8 cellular contexts compared by ENCODE assay signal in the genomic region with DNA sequence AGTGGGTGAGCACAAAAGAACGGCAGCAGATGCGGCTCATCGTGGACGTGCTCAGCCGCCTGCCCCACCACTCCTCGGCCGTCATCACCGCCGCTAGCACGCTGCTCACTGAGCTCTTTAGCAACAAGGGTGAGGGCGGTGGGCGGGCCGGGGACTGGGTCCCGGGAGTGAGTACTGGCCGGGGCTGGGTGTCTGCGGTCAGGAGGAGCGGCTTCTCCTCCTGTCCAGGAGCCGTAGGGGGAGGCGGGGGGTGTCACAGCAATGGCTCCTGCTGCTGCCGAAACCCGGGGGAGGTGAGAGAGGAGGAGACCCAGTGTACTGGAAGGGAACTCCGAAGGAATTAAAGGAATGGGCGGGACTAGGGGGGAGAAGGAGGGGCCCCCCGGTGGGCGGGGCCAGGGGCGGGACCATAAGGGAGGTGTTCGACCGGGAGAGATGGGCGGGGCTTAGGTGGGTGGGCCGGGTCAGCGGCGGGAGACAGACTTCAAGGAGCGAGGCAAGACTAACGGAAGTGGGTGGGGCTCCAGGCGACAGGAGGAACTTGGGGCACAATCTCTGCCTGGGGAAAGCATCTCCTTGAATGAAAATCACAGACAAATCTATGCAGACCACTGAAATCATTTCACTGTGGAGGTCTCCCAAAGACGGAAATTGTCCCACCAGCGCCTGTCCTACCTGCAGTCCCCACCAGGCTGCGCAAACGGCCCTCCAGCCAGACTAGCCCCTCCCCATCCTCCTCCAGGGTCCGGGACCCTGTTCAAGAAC. TPM values are rescaled to one million over a fixed set of nuclear protein-coding genes. Genes with fewer than 3 reads are reported as not detected.
DNase-seq lines count a peak whose midpoint lies in the region; ATAC-seq, FAIRE-seq and TF ChIP-seq lines count a peak whose summit lies in the region.

No MANE protein-coding gene starts in this region.

- peaks cover 7% of the 10 kb centered on the region for H3K4me1 Mint-ChIP-seq in astrocyte (ENCODE audit: low read depth, unreplicated experiment)

- peak overlapping the region; percentile 83 for H3K27ac Mint-ChIP-seq in astrocyte (ENCODE audit: unreplicated experiment)

- H3K36me3 Mint-ChIP-seq in astrocyte (ENCODE audit: low read depth, unreplicated experiment), result peaks cover 6% of the 10 kb centered on the region

- DNase-seq in G401 (ENCODE audit: low spot score) (peak; percentile 74), NCI-H1930 (lab: John Stamatoyannopoulos, UW) (peak; percentile 78 to 87), T-helper 22 cell (ENCODE audit: low read depth) (peak; percentile 96), astrocyte (ENCODE audit: low read depth) (peak; percentile 84), hepatocyte (ENCODE audit: low spot score) (peak; percentile 99), retina (peak; percentile 93)

- H3K9ac ChIP-seq in astrocyte (ENCODE audit: low read length), result peak overlapping the region; percentile 78

- peaks cover under 1% of the 10 kb centered on the region for H3K9me3 Mint-ChIP-seq in astrocyte (ENCODE audit: unreplicated experiment)

- H3K4me2 ChIP-seq in astrocyte (ENCODE audit: low read length) (peak overlapping the region; percentile 96), hepatocyte (peak overlapping the region; percentile 94)

- H3K9me3 ChIP-seq in astrocyte (ENCODE audit: insufficient read depth, low read depth, low read length), result no peaks in the 10 kb centered on the region
- H3K9me3 ChIP-seq in hepatocyte (ENCODE audit: low read depth), result no peaks in the 10 kb centered on the region

- peak overlapping the region; percentile 86 for H3K4me3 Mint-ChIP-seq in astrocyte (ENCODE audit: unreplicated experiment)

- peaks cover 10% of the 10 kb centered on the region for H3K27me3 Mint-ChIP-seq in astrocyte (ENCODE audit: low read depth, unreplicated experiment)

- H4K20me1 ChIP-seq in astrocyte (ENCODE audit: insufficient read depth, low read length) (peaks cover 13% of the 10 kb centered on the region), hepatocyte (ENCODE audit: insufficient read depth, poor library complexity, severe bottlenecking) (no peaks in the 10 kb centered on the region)

- H3K79me2 ChIP-seq in astrocyte (ENCODE audit: insufficient read depth, low read length), result no peaks in the 10 kb centered on the region
- H3K79me2 ChIP-seq in hepatocyte, result no peaks in the 10 kb centered on the region

- H3K27ac ChIP-seq in astrocyte (ENCODE audit: low read depth, low read length), result peak overlapping the region; percentile 31
- H3K27ac ChIP-seq in hepatocyte, result peak overlapping the region; percentile 49

- peak overlapping the region; percentile 83 for H2AFZ ChIP-seq in astrocyte (ENCODE audit: low read depth, low read length)
- H2AFZ ChIP-seq in hepatocyte, result peak overlapping the region; percentile 75

- peak; percentile 64 for ATAC-seq in HG02642 (IDR thresholded peaks at IDR 0.05; ENCODE audit: poor library complexity, unreplicated experiment)
- ATAC-seq in HG02852 (IDR thresholded peaks at IDR 0.05; ENCODE audit: unreplicated experiment), result no peak

- H3K4me1 ChIP-seq in astrocyte (ENCODE audit: insufficient read depth, low read length) (peaks cover 34% of the 10 kb centered on the region), hepatocyte (ENCODE audit: insufficient read depth) (peaks cover 21% of the 10 kb centered on the region)

- FAIRE-seq in astrocyte (lab: Jason Lieb, UNC), result peak; percentile 58

- H3K36me3 ChIP-seq in astrocyte (ENCODE audit: insufficient read depth, low read length) (no peaks in the 10 kb centered on the region), hepatocyte (replicated peaks; ENCODE audit: insufficient read depth, low read depth) (no peaks in the 10 kb centered on the region)

- H3K27me3 ChIP-seq in astrocyte (ENCODE audit: insufficient read depth, low read length), result peaks cover 19% of the 10 kb centered on the region
- peaks cover 42% of the 10 kb centered on the region for H3K27me3 ChIP-seq in hepatocyte

- in situ Hi-C loops in G401 (cut with HindIII; ENCODE audit: low sequenced_read_pairs), result no loop called here

- TF ChIP-seq CTCF in astrocyte (IDR thresholded peaks at IDR 0.05; ENCODE audit: insufficient read depth, low read depth, low read length) (peak; percentile 52), hepatocyte (IDR thresholded peaks at IDR 0.05; ENCODE audit: poor library complexity) (peak; percentile 66)

- peak overlapping the region; percentile 76 for H3K4me3 ChIP-seq in astrocyte (ENCODE audit: insufficient read depth, low read depth, low read length)
- peak overlapping the region; percentile 50 for H3K4me3 ChIP-seq in hepatocyte

- WGBS in hepatocyte (ENCODE audit: low lambda C conversion rate, missing lambda C conversion rate), result 0% methylated on average over 28 of the region's 40 CpGs

- no peaks in the 10 kb centered on the region for H3K9me2 ChIP-seq in hepatocyte (replicated peaks; ENCODE audit: insufficient read depth)

RNA-seq across cellular contexts. Expression of gene NAGS, which starts 2.3 kb away (rescaled TPM):
- total RNA-seq in G401 (2014; rRNA removed; shearing (Covaris generic)), result 2.5 and 4.7 TPM in 2 replicates
- total RNA-seq in astrocyte (0.91 and 1.0 TPM in 2 replicates), hepatocyte (11.2 and 14.0 TPM in 2 replicates)
- polyA plus RNA-seq in hepatocyte, result 8.0 and 14.4 TPM in 2 replicates

RNA-seq across cellular contexts. Expression of gene TMEM101, which starts 8.0 kb away (rescaled TPM):
- total RNA-seq in G401 (2014; rRNA removed; shearing (Covaris generic)), result 53.3 and 63.2 TPM in 2 replicates
- total RNA-seq in astrocyte, result 17.1 and 21.8 TPM in 2 replicates
- 41.0 and 43.3 TPM in 2 replicates for total RNA-seq in hepatocyte
- polyA plus RNA-seq in hepatocyte, result 27.8 and 33.4 TPM in 2 replicates

RNA-seq across cellular contexts. Expression of gene PYY, which starts 53.0 kb away (rescaled TPM):
- not detected in 2 replicates for total RNA-seq in G401 (2014; rRNA removed; shearing (Covaris generic))
- total RNA-seq in astrocyte, result not detected in 2 replicates
- total RNA-seq in hepatocyte, result 3.2 TPM in 1 of 2 replicates, not detected in the other
- polyA plus RNA-seq in hepatocyte, result 0.28 and 16.9 TPM in 2 replicates

RNA-seq across cellular contexts. Expression of gene LSM12, which starts 59.7 kb away (rescaled TPM):
- 93.5 and 116 TPM in 2 replicates for total RNA-seq in G401 (2014; rRNA removed; shearing (Covaris generic))
- total RNA-seq in astrocyte (77.0 and 90.5 TPM in 2 replicates), hepatocyte (40.4 and 44.7 TPM in 2 replicates)
- 44.5 and 45.8 TPM in 2 replicates for polyA plus RNA-seq in hepatocyte
